13 cellular contexts compared by ENCODE assay signal in genomic region chr15:66714543-66714981, GRCh38. TPM values are rescaled to one million over a fixed set of nuclear protein-coding genes. Genes with fewer than 3 reads are reported as not detected.
DNase-seq lines count a peak whose midpoint lies in the region; ATAC-seq and TF ChIP-seq lines count a peak whose summit lies in the region.
"Had no signal": no experiment of that assay in that cellular context is flagged by ENCODE, and none has a peak within 500 bp of the region (broad histone marks: within the 10 kb centered on the region; RNA-seq: fewer than 3 reads in every experiment).

No MANE protein-coding gene starts in this region.

- no peaks in the 10 kb centered on the region for H3K27me3 Mint-ChIP-seq in type B pancreatic cell
- H3K27me3 Mint-ChIP-seq in activated CD4-positive, alpha-beta memory T cell treated with anti-CD3 and anti-CD28 coated beads, Interleukin-2, amount 10 ng/mL, durations not matched to agents 7 days and 5 days = peaks cover 15% of the 10 kb centered on the region

- peak overlapping the region; percentile 80; the same call in 1 of the 2 replicates for H3K27ac ChIP-seq in SK-N-MC
- no peak overlapping the region for H3K27ac ChIP-seq in left lung

- 0 out of 2 replicates have a peak overlapping the region, but pooled peaks have one; percentile 7 for H3K4me3 ChIP-seq in SK-N-MC
- no peak overlapping the region for H3K4me3 ChIP-seq in left lung
- H3K4me3 ChIP-seq: Peyer's patch had no signal

- intact Hi-C loops in left lung (cut with DNase I) (no loop called here), Right ventricle myocardium superior (cut with DNase I) (no loop called here)

- ATAC-seq in GM21390 (IDR thresholded peaks at IDR 0.05; ENCODE audit: unreplicated experiment) (peak; percentile 23), left lung (peak; percentile 69), Right ventricle myocardium superior (ENCODE audit: poor library complexity) (no peak), GM18868 (IDR thresholded peaks at IDR 0.05; ENCODE audit: unreplicated experiment) (no peak)
- ATAC-seq: activated CD4-positive, CD25-positive, alpha-beta regulatory T cell treated with anti-CD3 and anti-CD28 coated beads, Interleukin-2, amount 50 U/mL, for 24 hours; activated naive CD4-positive, alpha-beta T cell treated with anti-CD3 and anti-CD28 coated beads, Interleukin-2, amount 50 U/mL, for 72 hours had no signal

- no peak overlapping the region for H3K9ac ChIP-seq in SK-N-MC (ENCODE audit: insufficient read length)

- peaks cover 18% of the 10 kb centered on the region for H3K36me3 ChIP-seq in SK-N-MC (ENCODE audit: insufficient read depth, low read length)
- H3K36me3 ChIP-seq in left lung = peaks cover 0 to 22% of the 10 kb centered on the region in 2 donors
- H3K36me3 ChIP-seq: Peyer's patch had no signal

- DNase-seq in SK-N-MC (ENCODE audit: low read depth, low spot score) (no peak), left lung (no peak), type B pancreatic cell (ENCODE audit: extremely low spot score, unreplicated experiment) (no peak), NCI-H345 (lab: John Stamatoyannopoulos, UW) (no peak), Right ventricle myocardium superior (no peak)
- DNase-seq in activated CD4-positive, alpha-beta memory T cell treated with anti-CD3 and anti-CD28 coated beads, Interleukin-2, amount 10 ng/mL, durations not matched to agents 7 days and 5 days = no peak
- DNase-seq: NCI-H1092 treated with DMSO at 0.1 percent for 48 hours; stimulated activated naive CD4-positive, alpha-beta T cell treated with Interleukin-2 at 50 U/mL for 16 hours had no signal

- peaks cover 57% of the 10 kb centered on the region for H3K4me1 Mint-ChIP-seq in type B pancreatic cell (ENCODE audit: unreplicated experiment)
- H3K4me1 Mint-ChIP-seq in activated CD4-positive, alpha-beta memory T cell treated with anti-CD3 and anti-CD28 coated beads, Interleukin-2, amount 10 ng/mL, durations not matched to agents 7 days and 5 days = peaks cover 9% of the 10 kb centered on the region

- POLR2A ChIA-PET in activated CD4-positive, alpha-beta memory T cell treated with anti-CD3 and anti-CD28 coated beads, Interleukin-2, amount 10 ng/mL, durations not matched to agents 7 days and 5 days (lab: Charles Lee) = interaction anchor here (1.0 kb wide), 1 partner anchor 12 kb away, joined by 5 read pairs; no protein-coding TSS in a partner anchor

- H3K36me3 Mint-ChIP-seq in type B pancreatic cell = peaks cover 20% of the 10 kb centered on the region
- H3K36me3 Mint-ChIP-seq in activated CD4-positive, alpha-beta memory T cell treated with anti-CD3 and anti-CD28 coated beads, Interleukin-2, amount 10 ng/mL, durations not matched to agents 7 days and 5 days (ENCODE audit: low read depth) = no peaks in the 10 kb centered on the region
- H3K36me3 Mint-ChIP-seq: activated naive CD4-positive, alpha-beta T cell treated with anti-CD3 and anti-CD28 coated beads, Interleukin-2, amount 50 U/mL, for 72 hours had no signal

- CTCF ChIA-PET in activated CD4-positive, alpha-beta memory T cell treated with anti-CD3 and anti-CD28 coated beads, Interleukin-2, amount 10 ng/mL, durations not matched to agents 7 days and 5 days (lab: Charles Lee) = interaction anchor here (1.1 kb wide), 1 partner anchor 18 kb away, joined by 3 read pairs; no protein-coding TSS in a partner anchor

- TF ChIP-seq CTCF in left lung (IDR thresholded peaks at IDR 0.05) = no peak
- no peak for TF ChIP-seq CTCF in type B pancreatic cell (conservative IDR thresholded peaks at IDR 0.05)

- H3K4me1 ChIP-seq in left lung = peaks cover 15 to 53% of the 10 kb centered on the region in 2 donors

- H3K9me3 Mint-ChIP-seq in type B pancreatic cell = no peaks in the 10 kb centered on the region
- no peaks in the 10 kb centered on the region for H3K9me3 Mint-ChIP-seq in activated CD4-positive, alpha-beta memory T cell treated with anti-CD3 and anti-CD28 coated beads, Interleukin-2, amount 10 ng/mL, durations not matched to agents 7 days and 5 days
- H3K9me3 Mint-ChIP-seq: activated naive CD4-positive, alpha-beta T cell treated with anti-CD3 and anti-CD28 coated beads, Interleukin-2, amount 50 U/mL, for 72 hours had no signal

- H3K9me3 ChIP-seq in SK-N-MC (ENCODE audit: low read depth, low read length) (no peaks in the 10 kb centered on the region), left lung (no peaks in the 10 kb centered on the region)
- H3K9me3 ChIP-seq: Peyer's patch had no signal

- no peaks in the 10 kb centered on the region for H3K27me3 ChIP-seq in left lung
- H3K27me3 ChIP-seq: Peyer's patch had no signal

- H3K27ac Mint-ChIP-seq in type B pancreatic cell = peak overlapping the region; percentile 54
- H3K27ac Mint-ChIP-seq in activated CD4-positive, alpha-beta memory T cell treated with anti-CD3 and anti-CD28 coated beads, Interleukin-2, amount 10 ng/mL, durations not matched to agents 7 days and 5 days = no peak overlapping the region
- H3K27ac Mint-ChIP-seq: activated naive CD4-positive, alpha-beta T cell treated with anti-CD3 and anti-CD28 coated beads, Interleukin-2, amount 50 U/mL, for 72 hours had no signal

- no peak overlapping the region for H3K4me3 Mint-ChIP-seq in type B pancreatic cell
- H3K4me3 Mint-ChIP-seq in activated CD4-positive, alpha-beta memory T cell treated with anti-CD3 and anti-CD28 coated beads, Interleukin-2, amount 10 ng/mL, durations not matched to agents 7 days and 5 days = no peak overlapping the region

RNA-seq across cellular contexts. Expression of gene SMAD6, which starts 12.5 kb away (rescaled TPM):
- total RNA-seq in left lung = 100 to 1,000 TPM in 1 of 2 donors, 10 to 100 TPM in 1; 84.9 to 110 TPM
- total RNA-seq in type B pancreatic cell (ENCODE audit: low replicate concordance) = 27.0 and 31.7 TPM in 2 replicates
- under 1 TPM; 0.53 to 0.58 TPM for total RNA-seq in activated CD4-positive, alpha-beta memory T cell treated with anti-CD3 and anti-CD28 coated beads, Interleukin-2, amount 10 ng/mL, durations not matched to agents 7 days and 5 days
- total RNA-seq in Right ventricle myocardium superior = 14.1 TPM

Comparison
In these comparisons a context has a peak if more than half of its experiments do, and no peak if none do; other contexts are left out.
1. ATAC-seq: peak in GM21390 (single experiment) and left lung (single experiment); none in Right ventricle myocardium superior (single experiment) and GM18868 (single experiment).